ENCODE assay signal across 17 cellular contexts in the genomic region with DNA sequence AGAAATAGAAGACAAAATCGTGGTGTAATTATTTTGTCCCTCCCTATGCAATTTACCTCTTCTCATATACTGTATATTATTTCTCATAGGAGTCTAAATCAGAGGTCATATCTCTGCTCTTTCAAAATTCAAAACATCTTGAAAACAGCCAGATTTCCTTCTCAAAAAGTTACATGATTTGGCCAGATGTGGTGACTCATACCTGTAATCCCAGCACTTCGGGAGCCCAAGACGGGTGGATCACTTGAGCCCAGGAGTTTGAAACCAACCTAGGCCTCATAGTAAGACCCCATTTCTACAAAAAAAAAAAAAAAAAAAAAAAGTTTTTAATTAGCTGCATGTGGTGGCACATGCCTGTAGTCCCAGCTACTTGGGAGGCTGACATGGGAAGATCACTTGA. TPM values are rescaled to one million over a fixed set of nuclear protein-coding genes. Genes with fewer than 3 reads are reported as not detected.
DNase-seq lines count a peak whose midpoint lies in the region; ATAC-seq and TF ChIP-seq lines count a peak whose summit lies in the region.
"Had no signal": no experiment of that assay in that cellular context is flagged by ENCODE, and none has a peak within 500 bp of the region (broad histone marks: within the 10 kb centered on the region; RNA-seq: fewer than 3 reads in every experiment).

No MANE protein-coding gene starts in this region.

- no peaks in the 10 kb centered on the region for H3K9me3 ChIP-seq in fibroblast of lung (ENCODE audit: control insufficient read depth, insufficient read depth, low read depth, low read length)
- H3K9me3 ChIP-seq: BLaER1 treated with 17β-estradiol and CSF1 and Interleukin-3, amounts not matched to agents 10 nM and 100 nM had no signal

- H3K9ac ChIP-seq in fibroblast of lung (ENCODE audit: insufficient read depth, low read length), result no peak overlapping the region
- H3K9ac ChIP-seq: BLaER1 treated with 17β-estradiol and CSF1 and Interleukin-3, amounts not matched to agents 10 nM and 100 nM had no signal

- H4K20me1 ChIP-seq in fibroblast of lung (ENCODE audit: control insufficient read depth, extremely low read depth, insufficient read depth, low read length), result no peaks in the 10 kb centered on the region

- peaks cover 4% of the 10 kb centered on the region for H3K36me3 ChIP-seq in fibroblast of lung (ENCODE audit: control insufficient read depth, insufficient read depth, low read length)

- no peaks in the 10 kb centered on the region for H3K27me3 ChIP-seq in fibroblast of lung (ENCODE audit: control insufficient read depth, insufficient read depth, low read length)
- H3K27me3 ChIP-seq: BLaER1 treated with 17β-estradiol and CSF1 and Interleukin-3, amounts not matched to agents 10 nM and 100 nM had no signal

- no peak for ATAC-seq in HG02571 (IDR thresholded peaks at IDR 0.05; ENCODE audit: unreplicated experiment)
- ATAC-seq in GM21576 (IDR thresholded peaks at IDR 0.05; ENCODE audit: unreplicated experiment), result no peak
- ATAC-seq: GM12878, HCT116, PC-3 had no signal

- no peaks in the 10 kb centered on the region for H3K79me2 ChIP-seq in fibroblast of lung (ENCODE audit: control insufficient read depth, insufficient read depth, low read length)

- no peak overlapping the region for H3K4me2 ChIP-seq in fibroblast of lung (ENCODE audit: extremely low read depth, insufficient read depth, low read length)
- H3K4me2 ChIP-seq: BLaER1 treated with 17β-estradiol and CSF1 and Interleukin-3, amounts not matched to agents 10 nM and 100 nM had no signal

- no peaks in the 10 kb centered on the region for H3K4me1 ChIP-seq in fibroblast of lung (ENCODE audit: control insufficient read depth, extremely low read depth, insufficient read depth, low read length)
- H3K4me1 ChIP-seq: BLaER1 treated with 17β-estradiol and CSF1 and Interleukin-3, amounts not matched to agents 10 nM and 100 nM had no signal

- no peak overlapping the region for H3K27ac ChIP-seq in fibroblast of lung (ENCODE audit: insufficient read depth, low read length)
- H3K27ac ChIP-seq: BLaER1 treated with 17β-estradiol and CSF1 and Interleukin-3, amounts not matched to agents 10 nM and 100 nM had no signal

- H2AFZ ChIP-seq in fibroblast of lung (ENCODE audit: low read length), result no peak overlapping the region

- TF ChIP-seq CTCF in fibroblast of lung (conservative IDR thresholded peaks at IDR 0.05 in 1 of 2, IDR thresholded peaks at IDR 0.05 in 1 of 2; ENCODE audit: low read depth in 1 of 2, low read length in 2 of 2), result no peak

- DNase-seq in GM04503 (ENCODE audit: low read depth) (peak; percentile 8), LHCN-M2 (ENCODE audit: low read depth) (peak; percentile 18), fibroblast of lung (ENCODE audit: low read depth in 2 of 2) (peak; percentile 2 to 14), non-pigmented ciliary epithelial cell (ENCODE audit: low read depth) (peak; percentile 8), HUDEP-2 (lab: John Stamatoyannopoulos, UW; ENCODE audit: unreplicated experiment in 76 of 76) (no peak)
- DNase-seq: DMS 273 treated with DMSO at 0.1 percent for 48 hours, Kasumi-1, NCI-H1436, NCI-H2029 treated with DMSO at 0.1 percent for 48 hours, NCI-H526 treated with DMSO at 0.1 percent for 48 hours, PC-3, T-helper 1 cell had no signal

- no peak overlapping the region for H3K4me3 ChIP-seq in fibroblast of lung (replicated peaks in 1 of 4; ENCODE audit: control extremely low read depth in 1 of 4, insufficient read depth in 1 of 4, low read depth in 3 of 4, low read length in 4 of 4)
- H3K4me3 ChIP-seq: BLaER1 treated with 17β-estradiol and CSF1 and Interleukin-3, amounts not matched to agents 10 nM and 100 nM; GM12878 had no signal

RNA-seq across cellular contexts. Expression of gene DNAJB7, which starts 29.0 kb away (rescaled TPM):
- total RNA-seq in LHCN-M2 (2014; rRNA removed), result not detected in 2 replicates
- polyA plus RNA-seq in LHCN-M2 (2012), result 0.02 TPM
- not detected in 2 replicates for total RNA-seq in fibroblast of lung
- not detected in 2 replicates for polyA plus RNA-seq in fibroblast of lung
- polyA plus RNA-seq in fibroblast of lung (2012), result not detected in 2 replicates
- not detected in 2 replicates for polyA minus RNA-seq in fibroblast of lung (ENCODE audit: low replicate concordance)
- total RNA-seq: GM12878, PC-3 had no signal

RNA-seq across cellular contexts. Expression of gene XPNPEP3, which starts 33.9 kb away (rescaled TPM):
- 9.4 and 10.7 TPM in 2 replicates for total RNA-seq in LHCN-M2 (2014; rRNA removed)
- polyA plus RNA-seq in LHCN-M2 (2012), result 7.0 TPM
- 7.7 and 9.1 TPM in 2 replicates for total RNA-seq in fibroblast of lung
- 15.2 and 16.2 TPM in 2 replicates for polyA plus RNA-seq in fibroblast of lung
- 7.4 and 9.2 TPM in 2 replicates for polyA plus RNA-seq in fibroblast of lung (2012)
- polyA minus RNA-seq in fibroblast of lung (ENCODE audit: low replicate concordance), result 16.1 and 49.3 TPM in 2 replicates

RNA-seq across cellular contexts. Expression of gene ST13, which starts 34.4 kb away (rescaled TPM):
- 187 and 203 TPM in 2 replicates for total RNA-seq in LHCN-M2 (2014; rRNA removed)
- polyA plus RNA-seq in LHCN-M2 (2012), result 247 TPM
- total RNA-seq in fibroblast of lung, result 239 and 293 TPM in 2 replicates
- polyA plus RNA-seq in fibroblast of lung, result 199 and 266 TPM in 2 replicates
- polyA plus RNA-seq in fibroblast of lung (2012), result 274 and 323 TPM in 2 replicates
- polyA minus RNA-seq in fibroblast of lung (ENCODE audit: low replicate concordance), result 21.7 and 70.2 TPM in 2 replicates

Comparison
In these comparisons a context has a peak if more than half of its experiments do, and no peak if none do; other contexts are left out.
1. DNase-seq: peak in GM04503 (single experiment), LHCN-M2 (single experiment), fibroblast of lung (2 of 2) and non-pigmented ciliary epithelial cell (single experiment); none in HUDEP-2 (0 of 76).